ENCODE assay signal across 9 cellular contexts in genomic region chr6:1872649-1873131, GRCh38.
A peak's percentile ranks its signal among the peaks of the same experiment; 100 is the strongest.
DNase-seq lines count a peak whose midpoint lies in the region; ATAC-seq and TF ChIP-seq lines count a peak whose summit lies in the region.
"Had no signal": no experiment of that assay in that cellular context is flagged by ENCODE, and none has a peak within 500 bp of the region (broad histone marks: within the 10 kb centered on the region; RNA-seq: fewer than 3 reads in every experiment).

No MANE protein-coding gene starts in this region.

- no peaks in the 10 kb centered on the region for H3K4me1 Mint-ChIP-seq in activated naive CD8-positive, alpha-beta T cell treated with anti-CD3 and anti-CD28 coated beads, Interleukin-2, amount 50 U/mL, for 24 hours

- peaks cover 19% of the 10 kb centered on the region; the same call in 1 of the 2 replicates for H3K4me1 ChIP-seq in HEK293 (ENCODE audit: control insufficient read depth, insufficient read depth, low read length)
- peaks cover 17% of the 10 kb centered on the region for H3K4me1 ChIP-seq in skeletal muscle satellite cell (ENCODE audit: control insufficient read depth, insufficient read depth, low read length)

- ATAC-seq in HG03175 (IDR thresholded peaks at IDR 0.05; ENCODE audit: unreplicated experiment), result no peak
- no peak for ATAC-seq in activated naive CD8-positive, alpha-beta T cell treated with anti-CD3 and anti-CD28 coated beads, Interleukin-2, amount 50 U/mL, for 24 hours

- DNase-seq in NCI-H69 (lab: John Stamatoyannopoulos, UW), result peak; percentile 92
- peak; percentile 3 for DNase-seq in fibroblast of the conjunctiva (ENCODE audit: low read depth)
- DNase-seq in SIG-M5 (lab: John Stamatoyannopoulos, UW), result no peak
- DNase-seq in activated naive CD8-positive, alpha-beta T cell treated with anti-CD3 and anti-CD28 coated beads, Interleukin-2, amount 50 U/mL, for 24 hours, result no peak
- DNase-seq: activated naive CD4-positive, alpha-beta T cell had no signal

- no peaks in the 10 kb centered on the region for H3K9me3 Mint-ChIP-seq in activated naive CD8-positive, alpha-beta T cell treated with anti-CD3 and anti-CD28 coated beads, Interleukin-2, amount 50 U/mL, for 24 hours
- H3K9me3 Mint-ChIP-seq: T-helper 1 cell treated with Interleukin-12 subunit alpha and Interleukin-12 subunit beta and Interleukin-4 antibody, amounts not matched to agents 30 μg/mL and 1 μg/mL, for 36 hours had no signal

- H3K9me3 ChIP-seq in HEK293 (ENCODE audit: control insufficient read depth, insufficient read depth, low read depth, low read length), result no peaks in the 10 kb centered on the region
- no peaks in the 10 kb centered on the region for H3K9me3 ChIP-seq in skeletal muscle satellite cell (replicated peaks; ENCODE audit: low read length)

- no peaks in the 10 kb centered on the region for H3K27me3 Mint-ChIP-seq in activated naive CD8-positive, alpha-beta T cell treated with anti-CD3 and anti-CD28 coated beads, Interleukin-2, amount 50 U/mL, for 24 hours

- H3K27ac ChIP-seq in HEK293 (ENCODE audit: extremely low read depth, low read depth, low read length), result no peak overlapping the region; the same call in 1 of the 2 replicates

- CTCF ChIA-PET in HEK293 (lab: Yijun Ruan, JAX), result interaction anchor here (0.7 kb wide), 1 partner anchor 484 kb away, joined by 7 read pairs; no protein-coding TSS in a partner anchor

- H3K9ac ChIP-seq in skeletal muscle satellite cell (ENCODE audit: low read depth, low read length), result no peak overlapping the region

- peak overlapping the region; percentile 29 for H3K4me2 ChIP-seq in skeletal muscle satellite cell (ENCODE audit: low read length)

- no peaks in the 10 kb centered on the region for H3K36me3 ChIP-seq in HEK293 (ENCODE audit: control insufficient read depth in 2 of 2, insufficient read depth in 1 of 2, low read length in 2 of 2)
- no peaks in the 10 kb centered on the region for H3K36me3 ChIP-seq in skeletal muscle satellite cell (ENCODE audit: insufficient read depth, low read length)

- TF ChIP-seq CTCF in HEK293 (tag by site-specific recombination; IDR thresholded peaks at IDR 0.05), result no peak

- H3K36me3 Mint-ChIP-seq in activated naive CD8-positive, alpha-beta T cell treated with anti-CD3 and anti-CD28 coated beads, Interleukin-2, amount 50 U/mL, for 24 hours (ENCODE audit: low read depth), result peaks cover 4% of the 10 kb centered on the region

- H3K4me3 ChIP-seq in HEK293 (ENCODE audit: low read depth, low read length) (no peak overlapping the region), skeletal muscle satellite cell (ENCODE audit: low read length) (no peak overlapping the region)

- no peak overlapping the region for H3K27ac Mint-ChIP-seq in activated naive CD8-positive, alpha-beta T cell treated with anti-CD3 and anti-CD28 coated beads, Interleukin-2, amount 50 U/mL, for 24 hours
- H3K27ac Mint-ChIP-seq: T-helper 1 cell treated with Interleukin-12 subunit alpha and Interleukin-12 subunit beta and Interleukin-4 antibody, amounts not matched to agents 30 μg/mL and 1 μg/mL, for 36 hours had no signal

- H3K27me3 ChIP-seq in skeletal muscle satellite cell (ENCODE audit: control insufficient read depth, insufficient read depth, low read length), result no peaks in the 10 kb centered on the region

- H3K4me3 Mint-ChIP-seq in activated naive CD8-positive, alpha-beta T cell treated with anti-CD3 and anti-CD28 coated beads, Interleukin-2, amount 50 U/mL, for 24 hours, result no peak overlapping the region
- H3K4me3 Mint-ChIP-seq: T-helper 1 cell treated with Interleukin-12 subunit alpha and Interleukin-12 subunit beta and Interleukin-4 antibody, amounts not matched to agents 30 μg/mL and 1 μg/mL, for 36 hours had no signal

- POLR2A ChIA-PET in HEK293 (lab: Yijun Ruan, JAX), result interaction anchor here (1.5 kb wide), 1 partner anchor 263 kb away, joined by 6 read pairs; the partner anchor contains the start of gene FOXC1

TF ChIP-seq in HEK293, 187 proteins besides CTCF, POLR2A, EP300 and RAD21 (continues in another document):
- no peak for TF ChIP-seq ZNF785 (tag by site-specific recombination; IDR thresholded peaks at IDR 0.05)
- TF ChIP-seq ZBTB44 (tag by site-specific recombination; IDR thresholded peaks at IDR 0.05), result peak; percentile 85
- TF ChIP-seq ZNF214 (tag by site-specific recombination; IDR thresholded peaks at IDR 0.05; ENCODE audit: borderline replicate concordance), result no peak
- TF ChIP-seq ZNF768 (tag by site-specific recombination; IDR thresholded peaks at IDR 0.05), result 0 out of 2 replicates have a peak, but pooled peaks have one; percentile 14
- TF ChIP-seq ZNF184 (tag by site-specific recombination; IDR thresholded peaks at IDR 0.05), result peak; percentile 88
- TF ChIP-seq ZNF629 (tag by site-specific recombination; IDR thresholded peaks at IDR 0.05), result peak; percentile 83
- peak; percentile 78 for TF ChIP-seq WT1 (tag by site-specific recombination; IDR thresholded peaks at IDR 0.05)
- peak; percentile 91 for TF ChIP-seq PATZ1 (tag by site-specific recombination; IDR thresholded peaks at IDR 0.05)
- no peak for TF ChIP-seq ZNF155 (tag by site-specific recombination; IDR thresholded peaks at IDR 0.05)
- TF ChIP-seq MYNN (tag by site-specific recombination; IDR thresholded peaks at IDR 0.05; ENCODE audit: borderline replicate concordance), result no peak
- TF ChIP-seq BCL11A (tag by site-specific recombination; IDR thresholded peaks at IDR 0.05; ENCODE audit: low read depth), result peak; percentile 87
- TF ChIP-seq KLF9 (tag by site-specific recombination; IDR thresholded peaks at IDR 0.05; ENCODE audit: low read depth), result no peak
- TF ChIP-seq PRDM2 (tag by site-specific recombination; IDR thresholded peaks at IDR 0.05; ENCODE audit: borderline replicate concordance), result no peak

Comparison
In these comparisons a context has a peak if more than half of its experiments do, and no peak if none do; other contexts are left out.
1. DNase-seq: peak in NCI-H69 (single experiment) and fibroblast of the conjunctiva (single experiment); none in SIG-M5 (single experiment) and activated naive CD8-positive, alpha-beta T cell treated with anti-CD3 and anti-CD28 coated beads, Interleukin-2, amount 50 U/mL, for 24 hours (single experiment).